30 cellular contexts compared by ENCODE assay signal in genomic region chr4:184892999-184893398, GRCh38.
"Had no signal": no experiment of that assay in that cellular context is flagged by ENCODE, and none has a peak within 500 bp of the region (broad histone marks: within the 10 kb centered on the region; RNA-seq: fewer than 3 reads in every experiment).

No MANE protein-coding gene starts in this region.

- H3K4me3 ChIP-seq: adrenal gland, body of pancreas, esophagus squamous epithelium, gastroesophageal sphincter, heart right ventricle had no signal

- ATAC-seq: activated naive CD8-positive, alpha-beta T cell treated with anti-CD3 and anti-CD28 coated beads, Interleukin-2, amount 50 U/mL, for 24 hours; activated T-cell treated with anti-CD3 and anti-CD28 coated beads, Interleukin-2, amount 50 U/mL, for 4 hours; activated T-helper 17 cell treated with anti-CD3 and anti-CD28 coated beads, Interleukin-2, amount 50 U/mL, for 72 hours; body of pancreas; effector memory CD8-positive, alpha-beta T cell; gastroesophageal sphincter; heart right ventricle; T-helper 17 cell; WTC11 had no signal

- H3K27ac ChIP-seq: adrenal gland, body of pancreas, epithelial cell of prostate, esophagus squamous epithelium, gastroesophageal sphincter, heart right ventricle had no signal

- H3K36me3 ChIP-seq: adrenal gland, esophagus squamous epithelium, gastroesophageal sphincter, heart right ventricle had no signal

- H3K9me3 ChIP-seq: adrenal gland, body of pancreas, esophagus squamous epithelium had no signal

- H3K4me1 ChIP-seq: adrenal gland, body of pancreas, gastroesophageal sphincter had no signal

- DNase-seq: activated CD4-positive, alpha-beta memory T cell treated with anti-CD3 and anti-CD28 coated beads, Interleukin-2, amount 10 ng/mL, durations not matched to agents 7 days and 5 days; activated CD4-positive, alpha-beta T cell treated with anti-CD3 and anti-CD28 coated beads for 1 hour; activated CD4-positive, alpha-beta T cell treated with anti-CD3 and anti-CD28 coated beads for 4 hours; activated CD4-positive, alpha-beta T cell treated with anti-CD3 and anti-CD28 coated beads, Interleukin-2, amount 10 ng/mL, durations not matched to agents 7 days and 5 days; activated CD4-positive, alpha-beta T cell treated with anti-CD3 and anti-CD28 coated beads, Interleukin-2, amount 50 U/mL, for 4 hours; activated effector memory CD4-positive, alpha-beta T cell treated with Interleukin-2 at 50 U/mL for 16 hours; activated gamma-delta T cell treated with Interleukin-2 at 50 U/mL for 16 hours; activated naive CD4-positive, alpha-beta T cell treated with anti-CD3 and anti-CD28 coated beads for 36 hours; activated naive CD8-positive, alpha-beta T cell treated with anti-CD3 and anti-CD28 coated beads for 36 hours; activated naive CD8-positive, alpha-beta T cell treated with anti-CD3 and anti-CD28 coated beads, Interleukin-2, amount 50 U/mL, for 24 hours; activated T-cell treated with anti-CD3 and anti-CD28 coated beads, Interleukin-2, amount 50 U/mL, for 4 hours; adrenal gland; amygdala; aorta; body of pancreas; caudate nucleus; cortex of kidney; dermis blood vessel endothelial cell; effector CD4-positive, alpha-beta T cell; effector memory CD8-positive, alpha-beta T cell; esophagus squamous epithelium; foreskin melanocyte; heart right ventricle; T-helper 1 cell; T-helper 17 cell; T1000 had no signal

- H3K27me3 ChIP-seq: adrenal gland, body of pancreas had no signal
